Comparison of ENCODE assay signal across 8 cellular contexts in the genomic region with DNA sequence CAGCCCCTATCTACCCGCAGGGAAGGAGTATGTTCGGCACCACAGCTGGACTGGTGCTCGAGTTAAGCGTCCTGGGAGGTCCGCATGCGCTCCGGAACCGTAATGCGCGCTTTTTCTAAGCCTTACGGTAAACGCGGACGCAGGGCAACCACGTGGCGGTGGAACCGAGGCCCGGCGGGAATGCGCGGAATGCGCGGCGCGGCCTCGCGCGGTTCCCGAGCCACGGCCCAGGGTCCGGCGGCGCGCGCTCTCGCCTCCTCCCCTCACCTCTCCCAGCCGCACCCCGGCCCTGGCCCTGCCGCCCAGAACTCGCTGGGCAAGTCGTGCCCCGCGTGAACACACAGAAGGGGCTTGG. TPM values are rescaled to one million over a fixed set of nuclear protein-coding genes. Genes with fewer than 3 reads are reported as not detected.
DNase-seq lines count a peak whose midpoint lies in the region; ATAC-seq and TF ChIP-seq lines count a peak whose summit lies in the region.

No MANE protein-coding gene starts in this region.

- peak overlapping the region; percentile 16; the same call in 1 of the 2 replicates for H3K9ac ChIP-seq in PC-3 (ENCODE audit: low read length)
- peak overlapping the region; percentile 56 for H3K9ac ChIP-seq in fibroblast of lung (ENCODE audit: insufficient read depth, low read length)
- no peak overlapping the region for H3K9ac ChIP-seq in muscle layer of colon (ENCODE audit: low read length)

- H3F3A ChIP-seq in PC-3 (ENCODE audit: low read length, unreplicated experiment): no peaks in the 10 kb centered on the region

- CTCF ChIA-PET in PC-3 (lab: Charles Lee): no interaction called here

- no peak for TF ChIP-seq CTCF in PC-3 (conservative IDR thresholded peaks at IDR 0.05; ENCODE audit: low read depth, low read length)
- TF ChIP-seq CTCF in fibroblast of lung (conservative IDR thresholded peaks at IDR 0.05 in 1 of 2, IDR thresholded peaks at IDR 0.05 in 1 of 2; ENCODE audit: low read depth in 1 of 2, low read length in 2 of 2): no peak

- intact Hi-C loops in PC-3 (cut with micrococcal nuclease): loop anchor here (5.0 kb wide), 1 partner anchor 269 kb away; no protein-coding TSS in a partner anchor

- H3K79me2 ChIP-seq in PC-3 (ENCODE audit: low read length) (peaks cover 24% of the 10 kb centered on the region), fibroblast of lung (ENCODE audit: control insufficient read depth, insufficient read depth, low read length) (peaks cover 12% of the 10 kb centered on the region)

- H2AFZ ChIP-seq in PC-3 (ENCODE audit: low read length) (peak overlapping the region; percentile 82), fibroblast of lung (ENCODE audit: low read length) (peak overlapping the region; percentile 85)

- H3K4me2 ChIP-seq in PC-3 (ENCODE audit: low read length) (peak overlapping the region; percentile 81), fibroblast of lung (ENCODE audit: extremely low read depth, insufficient read depth, low read length) (peak overlapping the region; percentile 62)

- ATAC-seq in PC-3: peak; percentile 12
- no peak for ATAC-seq in GM21390 (IDR thresholded peaks at IDR 0.05; ENCODE audit: unreplicated experiment)

- no peaks in the 10 kb centered on the region for H3K36me3 ChIP-seq in PC-3 (ENCODE audit: low read depth, low read length)
- H3K36me3 ChIP-seq in fibroblast of lung (ENCODE audit: control insufficient read depth, insufficient read depth, low read length): no peaks in the 10 kb centered on the region
- H3K36me3 ChIP-seq in muscle layer of colon (ENCODE audit: insufficient read depth, low read length): no peaks in the 10 kb centered on the region

- DNase-seq in COLO829 (ENCODE audit: low spot score): peak; percentile 40
- DNase-seq in PC-3: peak; percentile 89
- peak; percentile 90 to 91 for DNase-seq in fibroblast of lung (ENCODE audit: low read depth in 2 of 2)
- DNase-seq in NCI-H1048 (lab: John Stamatoyannopoulos, UW): no peak
- DNase-seq in GM19240 (ENCODE audit: insufficient read length, low spot score): no peak
- no peak for DNase-seq in activated T-cell treated with anti-CD3 and anti-CD28 coated beads, Interleukin-2, amount 50 U/mL, for 1 hour

- no peaks in the 10 kb centered on the region for H3K9me3 ChIP-seq in PC-3 (ENCODE audit: low read length)
- no peaks in the 10 kb centered on the region for H3K9me3 ChIP-seq in fibroblast of lung (ENCODE audit: control insufficient read depth, insufficient read depth, low read depth, low read length)
- no peaks in the 10 kb centered on the region for H3K9me3 ChIP-seq in muscle layer of colon (ENCODE audit: low read length)

- peaks cover 4% of the 10 kb centered on the region for H4K20me1 ChIP-seq in PC-3 (ENCODE audit: low read length)
- no peaks in the 10 kb centered on the region for H4K20me1 ChIP-seq in fibroblast of lung (ENCODE audit: control insufficient read depth, extremely low read depth, insufficient read depth, low read length)

- H3K9me2 ChIP-seq in PC-3 (replicated peaks; ENCODE audit: low read length): no peaks in the 10 kb centered on the region

- POLR2A ChIA-PET in PC-3 (lab: Charles Lee; ENCODE audit: unreplicated experiment): no interaction called here

- H3K27me3 ChIP-seq in PC-3 (ENCODE audit: low read length): no peaks in the 10 kb centered on the region
- no peaks in the 10 kb centered on the region for H3K27me3 ChIP-seq in fibroblast of lung (ENCODE audit: control insufficient read depth, insufficient read depth, low read length)
- peaks cover 39 to 78% of the 10 kb centered on the region in 2 donors for H3K27me3 ChIP-seq in muscle layer of colon (ENCODE audit: control insufficient read depth in 1 of 2, insufficient read depth in 2 of 2, low read length in 2 of 2)

- H3K4me1 ChIP-seq in PC-3 (ENCODE audit: insufficient read depth, low read length) (peaks cover 24% of the 10 kb centered on the region), fibroblast of lung (ENCODE audit: control insufficient read depth, extremely low read depth, insufficient read depth, low read length) (peaks cover 7% of the 10 kb centered on the region), muscle layer of colon (ENCODE audit: insufficient read depth, low read length) (peaks cover 25% of the 10 kb centered on the region)

- BruUV-seq in PC-3 (replicated peaks; lab: Mats Ljungman, UMichigan): no TSS peak

- peak overlapping the region; percentile 59 for H3K4me3 ChIP-seq in PC-3 (ENCODE audit: low read length)
- peak overlapping the region; percentile 3 to 38 (median 32) for H3K4me3 ChIP-seq in fibroblast of lung (replicated peaks in 1 of 4; ENCODE audit: control extremely low read depth in 1 of 4, insufficient read depth in 1 of 4, low read depth in 3 of 4, low read length in 4 of 4)
- H3K4me3 ChIP-seq in muscle layer of colon (ENCODE audit: low read depth in 1 of 2, low read length in 2 of 2): peak overlapping the region; percentile 31 to 48

- no peak overlapping the region for H3K27ac ChIP-seq in PC-3 (ENCODE audit: low read length)
- peak overlapping the region; percentile 69 for H3K27ac ChIP-seq in fibroblast of lung (ENCODE audit: insufficient read depth, low read length)
- H3K27ac ChIP-seq in muscle layer of colon (ENCODE audit: low read depth, low read length): no peak overlapping the region

RNA-seq across cellular contexts. Expression of gene CCND1, which starts 4.5 kb away (rescaled TPM):
- total RNA-seq in PC-3 (2014; rRNA removed) (868 and 934 TPM in 2 replicates), fibroblast of lung (127 and 548 TPM in 2 replicates)
- 322 and 523 TPM in 2 replicates for polyA plus RNA-seq in fibroblast of lung
- 342 and 554 TPM in 2 replicates for polyA plus RNA-seq in fibroblast of lung (2012)
- 590 and 1,076 TPM in 2 replicates for polyA minus RNA-seq in fibroblast of lung (ENCODE audit: low replicate concordance)

RNA-seq across cellular contexts. Expression of gene LTO1, which starts 38.7 kb away (rescaled TPM):
- 37.5 and 46.1 TPM in 2 replicates for total RNA-seq in PC-3 (2014; rRNA removed)
- total RNA-seq in fibroblast of lung: 20.3 and 25.4 TPM in 2 replicates
- polyA plus RNA-seq in fibroblast of lung: 18.1 and 19.5 TPM in 2 replicates
- 14.2 and 15.0 TPM in 2 replicates for polyA plus RNA-seq in fibroblast of lung (2012)
- polyA minus RNA-seq in fibroblast of lung (ENCODE audit: low replicate concordance): 4.1 and 5.0 TPM in 2 replicates

Comparison
In these comparisons a context has a peak if more than half of its experiments do, and no peak if none do; other contexts are left out.
1. DNase-seq: peak in COLO829 (single experiment), PC-3 (single experiment) and fibroblast of lung (2 of 2); none in NCI-H1048 (single experiment), GM19240 (single experiment) and activated T-cell treated with anti-CD3 and anti-CD28 coated beads, Interleukin-2, amount 50 U/mL, for 1 hour (single experiment).
2. Peak in every context shown above with its lines, with median percentiles within 50 percentile points of each other: H3K4me3 ChIP-seq.